8 cellular contexts compared by ENCODE assay signal in the genomic region with DNA sequence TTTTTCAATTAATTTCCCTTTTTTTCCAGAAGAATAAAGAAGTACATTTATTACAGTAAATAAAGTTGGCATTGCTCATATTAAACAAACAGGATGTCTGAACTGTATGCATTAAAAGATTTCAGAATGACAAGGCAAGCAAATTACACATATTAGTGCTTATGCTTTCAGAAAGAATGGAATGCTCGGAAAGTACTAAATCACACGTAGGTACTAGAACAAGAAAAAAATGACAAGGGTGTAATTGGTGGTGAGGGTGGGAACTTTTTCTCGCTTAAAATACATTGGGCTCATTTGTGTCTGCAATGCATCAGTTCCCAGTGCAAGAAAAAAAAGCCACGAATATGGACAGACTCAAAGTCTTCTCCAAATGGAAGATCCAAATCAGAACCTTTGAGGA.
DNase-seq lines count a peak whose midpoint lies in the region; ATAC-seq lines count a peak whose summit lies in the region.

No MANE protein-coding gene starts in this region.

- peak overlapping the region in 14 of 21 experiments; percentile 6 to 84 (median 66) for H3K27ac ChIP-seq in skin epidermis

- H3K4me1 ChIP-seq in adipocyte (ENCODE audit: control insufficient read depth, insufficient read depth, low read length) = peaks cover 38% of the 10 kb centered on the region

- no peaks in the 10 kb centered on the region for H3K36me3 ChIP-seq in adipocyte (ENCODE audit: control insufficient read depth, insufficient read depth, low read length, severe bottlenecking)

- peak overlapping the region; percentile 51 for H3K4me3 ChIP-seq in adipocyte (ENCODE audit: low read length)
- H3K4me3 ChIP-seq in skin epidermis = peak overlapping the region in 1 of 7 experiments; percentile 6

- peak; percentile 3 for ATAC-seq in GM19043 (IDR thresholded peaks at IDR 0.05; ENCODE audit: low read depth, unreplicated experiment)
- ATAC-seq in HG03097 (IDR thresholded peaks at IDR 0.05; ENCODE audit: low FRiP score, unreplicated experiment) = peak; percentile 6

- no peaks in the 10 kb centered on the region for H3K27me3 ChIP-seq in adipocyte (replicated peaks; ENCODE audit: control insufficient read depth, insufficient read depth, low read length)

- peak overlapping the region; percentile 75 for H3K9ac ChIP-seq in adipocyte (ENCODE audit: low read length)

- H3K9me3 ChIP-seq in adipocyte (ENCODE audit: control insufficient read depth, low read length) = no peaks in the 10 kb centered on the region

- no peak for DNase-seq in adipocyte (ENCODE audit: low read depth)
- no peak for DNase-seq in NCI-H446 (lab: John Stamatoyannopoulos, UW)
- no peak for DNase-seq in NCI-H2107 (lab: John Stamatoyannopoulos, UW)
- DNase-seq in stimulated activated CD4-positive, alpha-beta T cell treated with anti-CD3 and anti-CD28 coated beads, Interleukin-4, amount 100 ng/mL, for 24 hours = no peak
- DNase-seq in effector CD8-positive, alpha-beta T cell (lab: John Stamatoyannopoulos, UW) = no peak
